ENCODE assay signal across 20 cellular contexts in the genomic region with DNA sequence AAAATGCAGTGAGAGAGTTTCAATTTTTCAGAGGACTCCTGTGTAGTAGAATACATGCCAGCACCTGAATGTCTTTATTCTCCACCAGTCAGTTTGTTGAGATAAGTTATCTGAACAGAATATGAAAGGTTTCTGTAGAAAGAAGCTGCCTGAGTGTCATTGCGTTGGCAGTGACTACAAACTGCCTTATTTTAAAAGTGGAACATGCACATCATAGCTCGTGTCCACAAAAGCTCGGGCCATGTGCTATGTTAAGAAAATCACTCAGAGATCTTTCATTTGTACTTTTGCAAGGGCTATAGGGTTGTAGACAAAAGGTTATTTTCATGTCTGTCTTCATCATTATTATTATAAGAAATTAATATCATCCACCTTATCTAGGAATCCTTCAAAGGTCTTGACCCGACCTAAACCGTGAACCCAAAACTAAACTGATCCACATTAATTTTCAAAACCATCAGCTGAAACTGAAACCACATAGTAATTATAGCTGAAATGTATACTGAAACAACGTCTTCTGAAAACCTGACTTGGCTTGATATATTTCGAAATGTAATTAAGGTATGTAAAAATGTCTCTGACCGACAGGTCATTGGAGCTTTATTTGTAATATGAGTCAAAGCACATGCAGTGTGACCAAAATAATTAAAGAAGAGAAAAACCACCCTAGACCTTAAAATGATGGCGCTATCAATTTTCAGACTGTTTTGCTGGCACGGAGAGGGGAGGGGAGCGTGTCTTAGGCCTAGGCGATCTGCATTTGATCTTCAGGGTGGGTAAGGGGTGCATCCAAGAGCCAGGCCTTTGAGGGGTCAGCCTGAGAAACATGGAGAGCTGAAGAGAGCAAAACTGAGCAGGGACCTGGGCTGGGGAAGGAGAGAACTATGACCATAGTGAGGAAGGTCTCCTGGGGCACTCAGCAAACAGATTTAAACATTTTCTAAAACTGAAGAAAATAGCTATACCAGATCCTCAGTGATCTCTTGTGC.
"Had no signal": no experiment of that assay in that cellular context is flagged by ENCODE, and none has a peak within 500 bp of the region (broad histone marks: within the 10 kb centered on the region; RNA-seq: fewer than 3 reads in every experiment).

No MANE protein-coding gene starts in this region.

- H3K9me3 ChIP-seq: SK-N-SH had no signal

- DNase-seq: Karpas-422, KBM-7, MV-4-11, NCI-H1048, NCI-H1105, NCI-H1417, NCI-H1436 treated with DMSO at 0.1 percent for 48 hours, NCI-H1694, NCI-H187 treated with DMSO at 0.1 percent for 48 hours, NCI-H2029 treated with DMSO at 0.1 percent for 48 hours, NCI-H2171 treated with DMSO at 0.1 percent for 48 hours, NCI-H345, NCI-H446 treated with DMSO at 0.1 percent for 48 hours, NCI-H510A treated with DMSO at 0.1 percent for 48 hours, NCI-H526, NCI-H748 treated with DMSO at 0.1 percent for 48 hours, SHP77, SK-N-SH, SW 1271 had no signal

- H3K9ac ChIP-seq: SK-N-SH had no signal

- H3K27ac ChIP-seq: RWPE1 had no signal

- H3K4me2 ChIP-seq: SK-N-SH had no signal
